In genomic region chr5:71757590-71758543, GRCh38 we compare ENCODE assay signal across 8 cellular contexts. TPM values are rescaled to one million over a fixed set of nuclear protein-coding genes. Genes with fewer than 3 reads are reported as not detected.
DNase-seq lines count a peak whose midpoint lies in the region; ATAC-seq and TF ChIP-seq lines count a peak whose summit lies in the region.
"Had no signal": no experiment of that assay in that cellular context is flagged by ENCODE, and none has a peak within 500 bp of the region (broad histone marks: within the 10 kb centered on the region; RNA-seq: fewer than 3 reads in every experiment).

No MANE protein-coding gene starts in this region.

- no peaks in the 10 kb centered on the region for H3K4me1 Mint-ChIP-seq in WTC11

- DNase-seq in HFF-Myc (ENCODE audit: extremely low read depth, low read depth) (peak; percentile 3), NCI-H1930 (lab: John Stamatoyannopoulos, UW) (peak; percentile 21 to 50), WTC11 (ENCODE audit: low spot score) (peak; percentile 67), dermis blood vessel endothelial cell (peak; percentile 88), lung (ENCODE audit: low spot score) (no peak)
- peak; percentile 6 to 15 for DNase-seq in stimulated activated CD8-positive, alpha-beta memory T cell treated with anti-CD3 and anti-CD28 coated beads, Interleukin-4, amount 100 ng/mL, for 1 hour (ENCODE audit: low read depth in 2 of 2, low spot score in 1 of 2)

- WGBS in lung, 2 donors: 23 to 24% methylated on average over 14 of the region's 14 CpGs

- no peak overlapping the region for H3K27ac Mint-ChIP-seq in WTC11

- no peaks in the 10 kb centered on the region for H3K9me3 ChIP-seq in lung (ENCODE audit: control insufficient read depth in 2 of 2, insufficient read depth in 1 of 2, low read length in 1 of 2)

- CTCF ChIA-PET in WTC11 (lab: Charles Lee): interaction anchor here (0.7 to 1.8 kb wide), 8 partner anchors 15 to 282 kb away, joined by 3 to 7 read pairs (median 4); no protein-coding TSS in a partner anchor

- H3K27me3 ChIP-seq in lung (ENCODE audit: control insufficient read depth, insufficient read depth): no peaks in the 10 kb centered on the region

- H3K4me3 ChIP-seq in HFF-Myc (replicated peaks; ENCODE audit: low read depth, low read length) (no peak overlapping the region), lung (no peak overlapping the region)
- H3K4me3 ChIP-seq: skin epidermis had no signal

- no peaks in the 10 kb centered on the region for H3K9me3 Mint-ChIP-seq in WTC11

- TF ChIP-seq CTCF in GM12873 (IDR thresholded peaks at IDR 0.05; ENCODE audit: insufficient read depth, low read depth, low read length, missing control alignments): peak; percentile 84
- peak; percentile 67 for TF ChIP-seq CTCF in HFF-Myc (IDR thresholded peaks at IDR 0.05; ENCODE audit: low read depth, low read length, missing control alignments)
- TF ChIP-seq CTCF in WTC11 (IDR thresholded peaks at IDR 0.05): no peak
- peak; percentile 35 for TF ChIP-seq CTCF in lung (IDR thresholded peaks at IDR 0.05; ENCODE audit: control extremely low read depth, extremely low read depth)

- POLR2A ChIA-PET in WTC11 (lab: Charles Lee): no interaction called here

- no peaks in the 10 kb centered on the region for H3K4me1 ChIP-seq in lung (ENCODE audit: control insufficient read depth in 2 of 2, insufficient read depth in 2 of 2, low read length in 2 of 2)

- H3K27ac ChIP-seq in lung (ENCODE audit: low read depth in 1 of 2, low read length in 1 of 2): no peak overlapping the region
- H3K27ac ChIP-seq: skin epidermis had no signal

- H3K36me3 Mint-ChIP-seq in WTC11: no peaks in the 10 kb centered on the region

- H3K36me3 ChIP-seq in lung (ENCODE audit: control insufficient read depth in 2 of 2, insufficient read depth in 2 of 2, low read length in 2 of 2): no peaks in the 10 kb centered on the region

- no peaks in the 10 kb centered on the region for H3K27me3 Mint-ChIP-seq in WTC11 (ENCODE audit: low read depth)

- ATAC-seq in WTC11: peak; percentile 99
- ATAC-seq in lung (ENCODE audit: insufficient read depth, low FRiP score): peak; percentile 79

- no peak overlapping the region for H3K4me3 Mint-ChIP-seq in WTC11

TF ChIP-seq in WTC11, 78 proteins besides CTCF, POLR2A, EP300 and RAD21:
- TF ChIP-seq, protein P1, sequence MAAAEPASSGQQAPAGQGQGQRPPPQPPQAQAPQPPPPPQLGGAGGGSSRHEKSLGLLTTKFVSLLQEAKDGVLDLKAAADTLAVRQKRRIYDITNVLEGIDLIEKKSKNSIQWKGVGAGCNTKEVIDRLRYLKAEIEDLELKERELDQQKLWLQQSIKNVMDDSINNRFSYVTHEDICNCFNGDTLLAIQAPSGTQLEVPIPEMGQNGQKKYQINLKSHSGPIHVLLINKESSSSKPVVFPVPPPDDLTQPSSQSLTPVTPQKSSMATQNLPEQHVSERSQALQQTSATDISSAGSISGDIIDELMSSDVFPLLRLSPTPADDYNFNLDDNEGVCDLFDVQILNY (CRISPR knock-in tag; IDR thresholded peaks at IDR 0.05): no peak
- no peak for TF ChIP-seq TEAD1 (CRISPR knock-in tag; IDR thresholded peaks at IDR 0.05)
- no peak for TF ChIP-seq ZNF317 (CRISPR knock-in tag; IDR thresholded peaks at IDR 0.05; ENCODE audit: borderline replicate concordance, low read depth)
- TF ChIP-seq AR (CRISPR knock-in tag; IDR thresholded peaks at IDR 0.05): no peak
- TF ChIP-seq CBFB (CRISPR knock-in tag; IDR thresholded peaks at IDR 0.05; ENCODE audit: low read depth): no peak
- no peak for TF ChIP-seq FOXK1 (CRISPR knock-in tag; IDR thresholded peaks at IDR 0.05)
- TF ChIP-seq, protein P2, sequence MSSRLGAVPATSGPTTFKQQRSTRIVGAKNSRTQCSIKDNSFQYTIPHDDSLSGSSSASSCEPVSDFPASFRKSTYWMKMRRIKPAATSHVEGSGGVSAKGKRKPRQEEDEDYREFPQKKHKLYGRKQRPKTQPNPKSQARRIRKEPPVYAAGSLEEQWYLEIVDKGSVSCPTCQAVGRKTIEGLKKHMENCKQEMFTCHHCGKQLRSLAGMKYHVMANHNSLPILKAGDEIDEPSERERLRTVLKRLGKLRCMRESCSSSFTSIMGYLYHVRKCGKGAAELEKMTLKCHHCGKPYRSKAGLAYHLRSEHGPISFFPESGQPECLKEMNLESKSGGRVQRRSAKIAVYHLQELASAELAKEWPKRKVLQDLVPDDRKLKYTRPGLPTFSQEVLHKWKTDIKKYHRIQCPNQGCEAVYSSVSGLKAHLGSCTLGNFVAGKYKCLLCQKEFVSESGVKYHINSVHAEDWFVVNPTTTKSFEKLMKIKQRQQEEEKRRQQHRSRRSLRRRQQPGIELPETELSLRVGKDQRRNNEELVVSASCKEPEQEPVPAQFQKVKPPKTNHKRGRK (CRISPR knock-in tag; IDR thresholded peaks at IDR 0.05; ENCODE audit: borderline replicate concordance): no peak
- no peak for TF ChIP-seq USF2 (CRISPR knock-in tag; IDR thresholded peaks at IDR 0.05)
- TF ChIP-seq ZNF138 (CRISPR knock-in tag; conservative IDR thresholded peaks at IDR 0.05): no peak
- TF ChIP-seq IRF2 (CRISPR knock-in tag; IDR thresholded peaks at IDR 0.05; ENCODE audit: borderline replicate concordance, low read depth): no peak
- no peak for TF ChIP-seq OVOL2 (CRISPR knock-in tag; IDR thresholded peaks at IDR 0.05; ENCODE audit: borderline replicate concordance)
- no peak for TF ChIP-seq MXD4 (CRISPR knock-in tag; IDR thresholded peaks at IDR 0.05; ENCODE audit: borderline replicate concordance)
TF ChIP-seq in WTC11: peak in this region for 0.

RNA-seq across cellular contexts. Expression of gene CARTPT, which starts 38.8 kb away (rescaled TPM):
- not detected in 3 replicates for total RNA-seq in WTC11 (2021)
- total RNA-seq in dermis blood vessel endothelial cell: not detected in 2 replicates
- total RNA-seq in lung: not detected
- polyA plus RNA-seq in lung: not detected
